In genomic region chr2:27799646-27800010, GRCh38 we compare ENCODE assay signal across 13 cellular contexts. TPM values are rescaled to one million over a fixed set of nuclear protein-coding genes. Genes with fewer than 3 reads are reported as not detected.
DNase-seq lines count a peak whose midpoint lies in the region; ATAC-seq, FAIRE-seq and TF ChIP-seq lines count a peak whose summit lies in the region.
"Had no signal": no experiment of that assay in that cellular context is flagged by ENCODE, and none has a peak within 500 bp of the region (broad histone marks: within the 10 kb centered on the region; RNA-seq: fewer than 3 reads in every experiment).

No MANE protein-coding gene starts in this region.

- no peak for ATAC-seq in mucosa of descending colon
- ATAC-seq: activated CD8-positive, alpha-beta T cell treated with anti-CD3 and anti-CD28 coated beads for 36 hours; T-cell had no signal

- H3K4me1 ChIP-seq in cardiac muscle cell (ENCODE audit: low read depth): no peaks in the 10 kb centered on the region
- H3K4me1 ChIP-seq in mucosa of descending colon (ENCODE audit: low read depth): no peaks in the 10 kb centered on the region

- intact Hi-C loops in cardiac septum (cut with DNase I) (loop anchor here (2.0 to 5.0 kb wide), 3 partner anchors 82 to 593 kb away; partner anchors contain the start of gene FOSL2), mucosa of descending colon (cut with DNase I, micrococcal nuclease) (no loop called here)

- no peaks in the 10 kb centered on the region for H3K27me3 ChIP-seq in cardiac muscle cell

- TF ChIP-seq CTCF in cardiac muscle cell (IDR thresholded peaks at IDR 0.05; ENCODE audit: low read depth, low read length): no peak
- TF ChIP-seq CTCF in mesothelial cell of epicardium (IDR thresholded peaks at IDR 0.05; ENCODE audit: unreplicated experiment): no peak
- TF ChIP-seq CTCF in mucosa of descending colon (IDR thresholded peaks at IDR 0.05): no peak

- FAIRE-seq in urothelium cell line (lab: Jason Lieb, UNC): no peak

- H3K9me3 Mint-ChIP-seq in mesothelial cell of epicardium: no peaks in the 10 kb centered on the region
- H3K9me3 Mint-ChIP-seq: activated CD8-positive, alpha-beta T cell treated with anti-CD3 and anti-CD28 coated beads for 36 hours; T-cell had no signal

- H3K36me3 ChIP-seq in cardiac muscle cell (no peaks in the 10 kb centered on the region), mucosa of descending colon (ENCODE audit: low read depth) (no peaks in the 10 kb centered on the region)

- H3K4me3 ChIP-seq in cardiac muscle cell (no peak overlapping the region), mucosa of descending colon (no peak overlapping the region)

- peaks cover 15% of the 10 kb centered on the region for H3K4me1 Mint-ChIP-seq in mesothelial cell of epicardium
- H3K4me1 Mint-ChIP-seq: T-cell had no signal

- H3K27ac ChIP-seq in cardiac muscle cell (peak overlapping the region; percentile 51), cingulate gyrus (ENCODE audit: low read depth, low read length) (peak overlapping the region; percentile 49)
- H3K27ac ChIP-seq: 22Rv1 had no signal

- no peaks in the 10 kb centered on the region for H3K27me3 Mint-ChIP-seq in mesothelial cell of epicardium (ENCODE audit: low read depth)
- H3K27me3 Mint-ChIP-seq: activated CD8-positive, alpha-beta T cell treated with anti-CD3 and anti-CD28 coated beads for 36 hours; T-cell had no signal

- no peaks in the 10 kb centered on the region for H3K36me3 Mint-ChIP-seq in mesothelial cell of epicardium

- peak overlapping the region; percentile 97 for H3K27ac Mint-ChIP-seq in mesothelial cell of epicardium
- H3K27ac Mint-ChIP-seq: activated CD8-positive, alpha-beta T cell treated with anti-CD3 and anti-CD28 coated beads for 36 hours; T-cell had no signal

- no peak overlapping the region for H3K4me3 Mint-ChIP-seq in mesothelial cell of epicardium
- H3K4me3 Mint-ChIP-seq: activated CD8-positive, alpha-beta T cell treated with anti-CD3 and anti-CD28 coated beads for 36 hours; T-cell had no signal

- H3K9me3 ChIP-seq in cardiac muscle cell (ENCODE audit: low read depth) (no peaks in the 10 kb centered on the region), mucosa of descending colon (no peaks in the 10 kb centered on the region)

- DNase-seq in cardiac muscle cell (ENCODE audit: low read depth in 1 of 2, low spot score in 1 of 2) (no peak), cardiac septum (ENCODE audit: low spot score) (no peak), mesothelial cell of epicardium (ENCODE audit: low spot score in 2 of 2, unreplicated experiment in 2 of 2) (no peak), urothelium cell line (ENCODE audit: low spot score) (peak; percentile 73), mucosa of descending colon (no peak), OCI-M1 (lab: John Stamatoyannopoulos, UW) (no peak), middle frontal gyrus (ENCODE audit: extremely low spot score, low spot score) (no peak)
- DNase-seq: activated CD8-positive, alpha-beta T cell treated with anti-CD3 and anti-CD28 coated beads for 36 hours; NCI-H510A; stimulated activated CD8-positive, alpha-beta memory T cell treated with anti-CD3 and anti-CD28 coated beads, Interleukin-4, amount 100 ng/mL, for 48 hours; T-cell had no signal

RNA-seq across cellular contexts. Expression of gene MRPL33, which starts 28.1 kb away (rescaled TPM):
- total RNA-seq in cardiac muscle cell: 46.6 and 78.6 TPM in 2 replicates
- polyA plus RNA-seq in cardiac muscle cell: 240 and 271 TPM in 2 replicates
- total RNA-seq in cardiac septum: 258 TPM
- 48.3 to 54.5 TPM (median 54.4 TPM) in 3 replicates for total RNA-seq in mesothelial cell of epicardium
- total RNA-seq in mucosa of descending colon: 10 to 100 TPM; 43.4 to 88.2 (median 53.8) TPM
